Comparison of ENCODE assay signal across 8 cellular contexts in the genomic region with DNA sequence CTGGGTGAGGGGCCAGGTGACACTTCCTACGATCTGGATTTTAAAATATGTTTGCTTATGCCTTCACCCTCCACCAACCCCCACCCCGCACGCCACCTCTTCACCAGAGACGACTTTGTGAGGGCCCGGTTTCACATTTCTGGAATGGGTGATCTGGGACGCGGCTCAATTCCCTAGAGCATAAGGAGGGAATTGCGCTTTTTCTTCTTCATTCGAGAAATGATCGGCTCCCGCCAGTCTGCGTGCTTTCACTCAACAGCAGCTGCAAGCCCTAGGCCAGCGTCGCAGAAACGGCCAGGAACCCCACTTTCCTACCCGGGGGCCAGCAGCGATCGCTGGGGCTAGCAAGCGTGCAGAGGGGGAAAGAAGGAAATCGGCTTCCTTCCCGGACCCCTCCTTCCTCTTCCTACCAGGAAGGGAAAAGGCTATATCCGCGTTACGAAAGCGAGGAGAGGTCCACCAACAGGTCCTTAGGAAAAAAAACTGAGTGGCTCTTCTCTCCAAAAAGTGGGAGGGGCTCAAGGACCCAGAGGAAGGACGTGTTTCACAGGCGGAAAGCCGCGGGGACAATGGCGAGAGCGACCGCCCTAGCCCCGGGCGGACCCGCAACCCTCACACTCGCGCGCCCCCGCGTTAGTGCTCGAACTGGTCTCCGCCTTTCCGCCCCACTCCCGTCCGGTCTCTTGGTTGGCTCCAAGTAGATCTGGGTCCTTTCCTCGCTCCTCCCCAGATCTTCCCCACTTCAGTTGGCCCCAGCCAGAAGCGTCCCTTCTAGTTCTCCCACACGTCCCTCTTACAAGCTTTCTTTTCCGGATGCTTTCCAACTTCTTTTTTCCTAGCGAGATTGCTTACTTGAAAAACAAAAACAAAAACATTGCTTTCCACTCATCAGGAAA. TPM values are rescaled to one million over a fixed set of nuclear protein-coding genes. Genes with fewer than 3 reads are reported as not detected.
A peak's percentile ranks its signal among the peaks of the same experiment; 100 is the strongest.
DNase-seq lines count a peak whose midpoint lies in the region; ATAC-seq and TF ChIP-seq lines count a peak whose summit lies in the region.

No MANE protein-coding gene starts in this region.

- peak; percentile 53 for ATAC-seq in upper lobe of right lung

- intact Hi-C loops in upper lobe of right lung (cut with DNase I), result no loop called here

- peak overlapping the region; percentile 94 for H3K27ac ChIP-seq in upper lobe of right lung

- DNase-seq in ACHN, result peak; percentile 80
- DNase-seq in HAP-1 (ENCODE audit: low spot score in 2 of 2), result peak; percentile 39 to 75
- DNase-seq in activated CD4-positive, alpha-beta T cell treated with anti-CD3 and anti-CD28 coated beads, Interleukin-2, amount 50 U/mL, for 48 hours, result peak; percentile 11 to 27
- DNase-seq in fibroblast of mammary gland (ENCODE audit: low read depth), result peak; percentile 83
- DNase-seq in mucosa of gallbladder (ENCODE audit: low spot score), result peak; percentile 75
- peak; percentile 86 for DNase-seq in upper lobe of right lung
- no peak for DNase-seq in NCI-H510A treated with DMSO at 0.1 percent for 48 hours (lab: John Stamatoyannopoulos, UW)
- DNase-seq in activated CD4-positive, CD25-positive, alpha-beta regulatory T cell (lab: John Stamatoyannopoulos, UW), result no peak

- H3K9me3 ChIP-seq in HAP-1, result no peaks in the 10 kb centered on the region
- no peaks in the 10 kb centered on the region for H3K9me3 ChIP-seq in upper lobe of right lung

- H3K36me3 ChIP-seq in HAP-1 (replicated peaks) (peaks cover 8% of the 10 kb centered on the region), upper lobe of right lung (peaks cover 15% of the 10 kb centered on the region)

- H3K27me3 ChIP-seq in HAP-1 (ENCODE audit: low read depth) (peaks cover 23% of the 10 kb centered on the region), upper lobe of right lung (peaks cover 4% of the 10 kb centered on the region)

- H3K4me3 ChIP-seq in HAP-1 (peak overlapping the region; percentile 51), fibroblast of mammary gland (ENCODE audit: control insufficient read depth, low read depth, low read length) (peak overlapping the region; percentile 89), upper lobe of right lung (peak overlapping the region; percentile 79)

- H3K4me1 ChIP-seq in HAP-1, result peaks cover 11% of the 10 kb centered on the region
- H3K4me1 ChIP-seq in upper lobe of right lung, result peaks cover 27% of the 10 kb centered on the region

- in situ Hi-C loops in ACHN (cut with HindIII; ENCODE audit: low pct_ligation_motif_present, low pct_unique_long_range_greater_than_20kb, low sequenced_read_pairs) (no loop called here), HAP-1 (cut with MboI; ENCODE audit: low sequenced_read_pairs) (loop anchor here (5.0 kb wide), 2 partner anchors 856 to 1901 kb away; no protein-coding TSS in a partner anchor)

- TF ChIP-seq CTCF in fibroblast of mammary gland (conservative IDR thresholded peaks at IDR 0.05; ENCODE audit: control insufficient read depth, insufficient read depth, low read depth, low read length) (no peak), upper lobe of right lung (IDR thresholded peaks at IDR 0.05) (peak; percentile 23)

RNA-seq across cellular contexts. Expression of gene ADAMTS1, which starts 1.1 kb away (rescaled TPM):
- total RNA-seq in mucosa of gallbladder (74.7 TPM), upper lobe of right lung (122 TPM)

Comparison
In these comparisons a context has a peak if more than half of its experiments do, and no peak if none do; other contexts are left out.
1. DNase-seq: peak in ACHN (single experiment), HAP-1 (2 of 2), activated CD4-positive, alpha-beta T cell treated with anti-CD3 and anti-CD28 coated beads, Interleukin-2, amount 50 U/mL, for 48 hours (2 of 2), fibroblast of mammary gland (single experiment), mucosa of gallbladder (single experiment) and upper lobe of right lung (single experiment); none in NCI-H510A treated with DMSO at 0.1 percent for 48 hours (single experiment) and activated CD4-positive, CD25-positive, alpha-beta regulatory T cell (0 of 4).
2. Peak in every context shown above with its lines, with median percentiles within 50 percentile points of each other: H3K4me3 ChIP-seq.